Comparison of ENCODE assay signal across 10 cellular contexts in the genomic region with DNA sequence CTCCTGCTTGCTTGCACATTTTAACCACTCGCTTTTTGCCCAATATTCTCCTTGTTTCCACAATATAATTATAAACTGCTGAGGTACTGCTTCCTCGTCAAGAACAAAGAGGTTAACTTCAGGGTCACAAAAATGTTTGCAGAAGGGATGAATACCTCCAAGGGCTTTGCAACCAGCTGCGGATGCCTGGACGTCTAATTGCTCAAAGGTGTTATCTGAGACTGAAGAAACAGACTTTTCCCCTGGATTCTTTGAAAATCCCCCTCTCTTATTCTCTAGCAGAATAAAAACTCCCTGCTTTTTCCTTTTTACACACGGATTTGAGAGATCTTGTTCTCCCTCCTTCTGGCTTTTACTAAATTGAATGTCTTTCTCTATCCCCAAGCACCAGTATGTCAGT. TPM values are rescaled to one million over a fixed set of nuclear protein-coding genes. Genes with fewer than 3 reads are reported as not detected.
DNase-seq lines count a peak whose midpoint lies in the region; ATAC-seq, FAIRE-seq and TF ChIP-seq lines count a peak whose summit lies in the region.
"Had no signal": no experiment of that assay in that cellular context is flagged by ENCODE, and none has a peak within 500 bp of the region (broad histone marks: within the 10 kb centered on the region; RNA-seq: fewer than 3 reads in every experiment).

No MANE protein-coding gene starts in this region.

- peak overlapping the region; percentile 92 for H3K4me3 Mint-ChIP-seq in T-helper 2 cell treated with Interferon-gamma antibody and Interleukin-4, amounts not matched to agents 5 μg/mL and 100 μg/mL, for 36 hours

- no peak for TF ChIP-seq POLR2A in HepG2 (IDR thresholded peaks at IDR 0.05; ENCODE audit: insufficient read depth in 1 of 2, low read depth in 2 of 2, low read length in 2 of 2)

- H3K27ac ChIP-seq in angular gyrus (ENCODE audit: low read depth, low read length) (peak overlapping the region; percentile 62), HepG2 (ENCODE audit: extremely low read length, insufficient read depth, low read length) (peak overlapping the region; percentile 91), temporal lobe (ENCODE audit: low read depth, low read length) (peak overlapping the region; percentile 88)

- TF ChIP-seq CTCF in HepG2 (CRISPR knock-in tag; IDR thresholded peaks at IDR 0.05): no peak

- no peaks in the 10 kb centered on the region; a peak in 1 of 5 replicates for H3K27me3 ChIP-seq in HepG2 (ENCODE audit: control insufficient read depth in 1 of 2, insufficient read depth in 2 of 2, low read length in 2 of 2)

- peaks cover 13% of the 10 kb centered on the region for H3K4me1 Mint-ChIP-seq in T-helper 2 cell treated with Interferon-gamma antibody and Interleukin-4, amounts not matched to agents 5 μg/mL and 100 μg/mL, for 36 hours (ENCODE audit: low read depth)

- no peaks in the 10 kb centered on the region for H3K9me3 ChIP-seq in HepG2 (ENCODE audit: low read length)

- TSS peak; percentile 75 for BruUV-seq in HepG2 (replicated peaks; lab: Mats Ljungman, UMichigan)

- no peaks in the 10 kb centered on the region for H3K36me3 ChIP-seq in HepG2 (replicated peaks in 1 of 2; ENCODE audit: control insufficient read depth in 1 of 2, insufficient read depth in 2 of 2, low read length in 2 of 2)

- H3K9me3 Mint-ChIP-seq in T-helper 2 cell treated with Interferon-gamma antibody and Interleukin-4, amounts not matched to agents 5 μg/mL and 100 μg/mL, for 36 hours: no peaks in the 10 kb centered on the region

- ATAC-seq in HepG2 (no peak), GM18858 (IDR thresholded peaks at IDR 0.05; ENCODE audit: unreplicated experiment) (no peak)

- H3K27me3 Mint-ChIP-seq in T-helper 2 cell treated with Interferon-gamma antibody and Interleukin-4, amounts not matched to agents 5 μg/mL and 100 μg/mL, for 36 hours (ENCODE audit: low read depth): peaks cover 54% of the 10 kb centered on the region

- H4K20me1 ChIP-seq in HepG2 (ENCODE audit: insufficient read depth, low read length): no peaks in the 10 kb centered on the region

- no peak for TF ChIP-seq RAD21 in HepG2 (CRISPR knock-in tag; IDR thresholded peaks at IDR 0.05)

- H3K4me1 ChIP-seq in HepG2 (ENCODE audit: insufficient read depth, low read length): peaks cover 43% of the 10 kb centered on the region

- 1% methylated on average over 5 of the region's 5 CpGs for WGBS in HepG2 (ENCODE audit: low lambda C conversion rate)

- no peak overlapping the region for H2AFZ ChIP-seq in HepG2 (ENCODE audit: low read length)

- POLR2A ChIA-PET in HepG2 (lab: Yijun Ruan, JAX) (interaction anchor here (1.0 to 7.1 kb wide), 10 partner anchors 8 to 389 kb away, joined by 3 to 177 read pairs (median 6); a partner anchor contains a TSS), HEK293T (lab: Yijun Ruan, JAX) (interaction anchor here (0.8 to 1.9 kb wide), 12 partner anchors 9 to 61 kb away, joined by 3 to 16 read pairs (median 6); a partner anchor contains a TSS)

- H3K27ac Mint-ChIP-seq in T-helper 2 cell treated with Interferon-gamma antibody and Interleukin-4, amounts not matched to agents 5 μg/mL and 100 μg/mL, for 36 hours: no peak overlapping the region

- CTCF ChIA-PET in HepG2 (lab: Yijun Ruan, JAX; ENCODE audit: low intra/inter-chr PET ratio, low total read pairs): interaction anchor here (1.3 to 3.3 kb wide), 4 partner anchors 10 to 51 kb away, joined by 4 to 13 read pairs (median 8); no protein-coding TSS in a partner anchor
- CTCF ChIA-PET in HEK293T (lab: Yijun Ruan, JAX): interaction anchor here (0.6 to 2.1 kb wide), 5 partner anchors 12 to 956 kb away, joined by 3 to 11 read pairs (median 4); no protein-coding TSS in a partner anchor

- H3K36me3 Mint-ChIP-seq in T-helper 2 cell treated with Interferon-gamma antibody and Interleukin-4, amounts not matched to agents 5 μg/mL and 100 μg/mL, for 36 hours (ENCODE audit: low read depth): no peaks in the 10 kb centered on the region

- TF ChIP-seq EP300 in HepG2 (IDR thresholded peaks at IDR 0.05; ENCODE audit: low read depth in 2 of 2, low read length in 2 of 2) (no peak), HepG2 (CRISPR knock-in tag; IDR thresholded peaks at IDR 0.05; ENCODE audit: borderline replicate concordance) (no peak)

- peak overlapping the region; percentile 73 to 95 (median 77) for H3K4me3 ChIP-seq in HepG2 (replicated peaks in 1 of 3; ENCODE audit: insufficient read depth in 1 of 3, low read depth in 2 of 3, low read length in 3 of 3)

- no peak for DNase-seq in T-helper 2 cell treated with Interferon-gamma antibody and Interleukin-4, amounts not matched to agents 5 μg/mL and 100 μg/mL, for 36 hours (ENCODE audit: low spot score)
- DNase-seq in T-helper 2 cell: no peak
- no peak for DNase-seq in HepG2 (ENCODE audit: low spot score)
- DNase-seq in NCI-H446 treated with DMSO at 0.1 percent for 48 hours (lab: John Stamatoyannopoulos, UW): no peak
- DNase-seq in HEK293T (ENCODE audit: extremely low spot score): no peak
- DNase-seq: COR-L47 had no signal

- FAIRE-seq in HepG2 (lab: Jason Lieb, UNC): no peak
- FAIRE-seq: endometrium had no signal

- H3K9ac ChIP-seq in HepG2 (ENCODE audit: insufficient read depth, low read depth, low read length): peak overlapping the region; percentile 91

- intact Hi-C loops in HepG2 (cut with micrococcal nuclease; ENCODE audit: unreplicated experiment): loop anchor here (1.0 kb wide), 3 partner anchors 10 to 50 kb away; no protein-coding TSS in a partner anchor

- H3K4me2 ChIP-seq in HepG2 (ENCODE audit: low read depth, low read length): peak overlapping the region; percentile 98

- no peaks in the 10 kb centered on the region for H3K79me2 ChIP-seq in HepG2 (ENCODE audit: insufficient read depth, low read length)

- in situ Hi-C loops in HepG2 (cut with HindIII; ENCODE audit: extremely low pct_ligation_motif_present, low pct_unique_long_range_greater_than_20kb): loop anchor here (5.0 kb wide), 1 partner anchor 49 kb away; no protein-coding TSS in a partner anchor

TF ChIP-seq in HepG2, 621 proteins besides CTCF, POLR2A, EP300 and RAD21 (continues in another document):
- no peak for TF ChIP-seq ZFP90 (CRISPR knock-in tag; IDR thresholded peaks at IDR 0.05; ENCODE audit: borderline replicate concordance)

TF ChIP-seq in HEK293T, 16 proteins besides CTCF, POLR2A, EP300 and RAD21:
- TF ChIP-seq ZNF384 (IDR thresholded peaks at IDR 0.05) (no peak), ELF4 (IDR thresholded peaks at IDR 0.05) (no peak), HDGF (IDR thresholded peaks at IDR 0.05; ENCODE audit: borderline replicate concordance) (no peak), FOXM1 (IDR thresholded peaks at IDR 0.05; ENCODE audit: borderline replicate concordance) (no peak), CTBP1 (IDR thresholded peaks at IDR 0.05; ENCODE audit: borderline replicate concordance) (no peak), L3MBTL2 (conservative IDR thresholded peaks at IDR 0.05) (no peak)

RNA-seq across cellular contexts. Expression of a gene that starts 0.4 kb away (rescaled TPM):
- total RNA-seq in HepG2 (2016; rRNA removed; fragmentation: Illumina TruSeq; extraction: Trizol) (6.4 and 7.8 TPM in 2 replicates), temporal lobe (8.9 TPM)
- total RNA-seq in HepG2 (2016; cell fraction: cytosol; rRNA removed; fragmentation: Illumina TruSeq; extraction: Trizol; ENCODE audit: low read depth): 1.1 and 2.5 TPM in 2 replicates
- total RNA-seq in HepG2 (2016; cell fraction: insoluble cytoplasmic fraction; rRNA removed; fragmentation: Illumina TruSeq; extraction: Trizol): 5.6 and 7.8 TPM in 2 replicates
- 3.7 and 4.1 TPM in 2 replicates for total RNA-seq in HepG2 (2016; cell fraction: membrane; rRNA removed; fragmentation: Illumina TruSeq; extraction: Trizol)
- total RNA-seq in HepG2 (2016; cell fraction: nucleus; rRNA removed; fragmentation: Illumina TruSeq; extraction: Trizol): 8.1 and 10.3 TPM in 2 replicates
- polyA plus RNA-seq in HepG2 (2011; rRNA removed): 17.3 and 21.0 TPM in 2 replicates
- 15.9 and 18.0 TPM in 2 replicates for polyA plus RNA-seq in HepG2 (2011; cell fraction: cytosol; rRNA removed)
- polyA plus RNA-seq in HepG2 (2011; cell fraction: nucleus; rRNA removed): 9.0 and 11.3 TPM in 2 replicates
- polyA plus RNA-seq in HepG2 (2012): 25.6 and 33.6 TPM in 2 replicates
- 1.3 and 1.7 TPM in 2 replicates for polyA plus RNA-seq in HepG2 (2016; cell fraction: cytosol; fragmentation: Illumina TruSeq; extraction: Trizol; ENCODE audit: low read depth)
- polyA plus RNA-seq in HepG2 (2016; cell fraction: insoluble cytoplasmic fraction; fragmentation: Illumina TruSeq; extraction: Trizol; ENCODE audit: low read depth): 6.4 and 9.0 TPM in 2 replicates
- 3.1 and 4.1 TPM in 2 replicates for polyA plus RNA-seq in HepG2 (2016; cell fraction: membrane; fragmentation: Illumina TruSeq; extraction: Trizol; ENCODE audit: low read depth)
- polyA plus RNA-seq in HepG2 (2016; cell fraction: nucleus; fragmentation: Illumina TruSeq; extraction: Trizol; ENCODE audit: insufficient read depth, low read depth): 12.8 and 14.7 TPM in 2 replicates
- polyA minus RNA-seq in HepG2 (2011; rRNA and poly(A)+ RNA removed; ENCODE audit: low replicate concordance): 4.9 and 10.4 TPM in 2 replicates
- polyA minus RNA-seq in HepG2 (2011; cell fraction: cytosol; rRNA and poly(A)+ RNA removed): 10.6 and 11.1 TPM in 2 replicates
- 9.9 and 15.7 TPM in 2 replicates for polyA minus RNA-seq in HepG2 (2011; cell fraction: nucleus; rRNA and poly(A)+ RNA removed)

RNA-seq across cellular contexts. Expression of a gene that starts 9.1 kb away (rescaled TPM):
- total RNA-seq in HepG2 (2016; rRNA removed; fragmentation: Illumina TruSeq; extraction: Trizol): not detected in 2 replicates
- not detected in 2 replicates for total RNA-seq in HepG2 (2016; cell fraction: cytosol; rRNA removed; fragmentation: Illumina TruSeq; extraction: Trizol; ENCODE audit: low read depth)
- total RNA-seq in HepG2 (2016; cell fraction: insoluble cytoplasmic fraction; rRNA removed; fragmentation: Illumina TruSeq; extraction: Trizol): not detected in 2 replicates
- total RNA-seq in HepG2 (2016; cell fraction: membrane; rRNA removed; fragmentation: Illumina TruSeq; extraction: Trizol): not detected in 2 replicates
- total RNA-seq in HepG2 (2016; cell fraction: nucleus; rRNA removed; fragmentation: Illumina TruSeq; extraction: Trizol): not detected in 2 replicates
- polyA plus RNA-seq in HepG2 (2011; rRNA removed): not detected in 2 replicates
- polyA plus RNA-seq in HepG2 (2011; cell fraction: cytosol; rRNA removed): not detected in 2 replicates
- not detected in 2 replicates for polyA plus RNA-seq in HepG2 (2011; cell fraction: nucleus; rRNA removed)
- polyA plus RNA-seq in HepG2 (2012): not detected in 2 replicates
- polyA plus RNA-seq in HepG2 (2016; cell fraction: cytosol; fragmentation: Illumina TruSeq; extraction: Trizol; ENCODE audit: low read depth): not detected in 2 replicates
- not detected in 2 replicates for polyA plus RNA-seq in HepG2 (2016; cell fraction: insoluble cytoplasmic fraction; fragmentation: Illumina TruSeq; extraction: Trizol; ENCODE audit: low read depth)
- not detected in 2 replicates for polyA plus RNA-seq in HepG2 (2016; cell fraction: membrane; fragmentation: Illumina TruSeq; extraction: Trizol; ENCODE audit: low read depth)
- not detected in 2 replicates for polyA plus RNA-seq in HepG2 (2016; cell fraction: nucleus; fragmentation: Illumina TruSeq; extraction: Trizol; ENCODE audit: insufficient read depth, low read depth)
- not detected in 2 replicates for polyA minus RNA-seq in HepG2 (2011; rRNA and poly(A)+ RNA removed; ENCODE audit: low replicate concordance)
- polyA minus RNA-seq in HepG2 (2011; cell fraction: cytosol; rRNA and poly(A)+ RNA removed): not detected in 2 replicates
- polyA minus RNA-seq in HepG2 (2011; cell fraction: nucleus; rRNA and poly(A)+ RNA removed): not detected in 2 replicates
- 630 TPM for total RNA-seq in temporal lobe

Comparison
In these comparisons a context has a peak if more than half of its experiments do, and no peak if none do; other contexts are left out.
1. RNA of a gene that starts 9.1 kb away (total RNA-seq): 630 TPM in temporal lobe (single experiment); not detected in HepG2; every median in the first group is over 100 times any median in the second.
2. Peak in every context shown above with its lines, with median percentiles within 50 percentile points of each other: H3K27ac ChIP-seq.